18 cellular contexts compared by ENCODE assay signal in genomic region chr3:187084580-187084979, GRCh38. TPM values are rescaled to one million over a fixed set of nuclear protein-coding genes. Genes with fewer than 3 reads are reported as not detected.
DNase-seq lines count a peak whose midpoint lies in the region; ATAC-seq and TF ChIP-seq lines count a peak whose summit lies in the region.
"Had no signal": no experiment of that assay in that cellular context is flagged by ENCODE, and none has a peak within 500 bp of the region (broad histone marks: within the 10 kb centered on the region; RNA-seq: fewer than 3 reads in every experiment).

No MANE protein-coding gene starts in this region.

- H3K27ac ChIP-seq in left ventricle myocardium inferior (replicated peaks) (peak overlapping the region; percentile 49), right atrium auricular region (no peak overlapping the region), ascending aorta (peak overlapping the region; percentile 75 to 76), tibial artery (peak overlapping the region; percentile 56 to 63)
- H3K27ac ChIP-seq: C4-2B had no signal

- no peaks in the 10 kb centered on the region for H3K27me3 ChIP-seq in left ventricle myocardium inferior (ENCODE audit: low read depth)
- no peaks in the 10 kb centered on the region for H3K27me3 ChIP-seq in right atrium auricular region
- no peaks in the 10 kb centered on the region for H3K27me3 ChIP-seq in ascending aorta
- no peaks in the 10 kb centered on the region for H3K27me3 ChIP-seq in tibial artery

- H3K9me3 ChIP-seq in left ventricle myocardium inferior (replicated peaks) (peaks cover 31% of the 10 kb centered on the region), right atrium auricular region (peaks cover 0 to 32% of the 10 kb centered on the region in 2 donors), ascending aorta (peaks cover 0 to 18% of the 10 kb centered on the region in 2 donors), tibial artery (no peaks in the 10 kb centered on the region)
- H3K9me3 ChIP-seq: Caco-2 had no signal

- no peak for ATAC-seq in memory B cell (ENCODE audit: low read depth)
- ATAC-seq in sciatic nerve, result no peak

- peaks cover 9% of the 10 kb centered on the region for H3K36me3 Mint-ChIP-seq in memory B cell

- peaks cover 10% of the 10 kb centered on the region for H3K4me1 Mint-ChIP-seq in memory B cell

- H3K4me1 ChIP-seq in left ventricle myocardium inferior (peaks cover 12% of the 10 kb centered on the region), right atrium auricular region (peaks cover 0 to 8% of the 10 kb centered on the region in 2 donors), ascending aorta (peaks cover 0 to 17% of the 10 kb centered on the region in 2 donors), tibial artery (peaks cover 0 to 30% (median 17%) of the 10 kb centered on the region in 4 donors)
- H3K4me1 ChIP-seq: Caco-2 had no signal

- peak overlapping the region; percentile 31 for H3K27ac Mint-ChIP-seq in memory B cell

- no peak overlapping the region for H3K4me3 Mint-ChIP-seq in memory B cell

- DNase-seq in left ventricle myocardium inferior, result no peak
- no peak for DNase-seq in right atrium auricular region (ENCODE audit: low spot score)
- no peak for DNase-seq in ascending aorta (ENCODE audit: low spot score in 2 of 2)
- no peak for DNase-seq in memory B cell (ENCODE audit: low spot score in 2 of 2)
- DNase-seq in tibial artery, result no peak
- no peak for DNase-seq in activated effector memory CD4-positive, alpha-beta T cell treated with anti-CD3 and anti-CD28 coated beads, Interleukin-2, amount 50 U/mL, for 16 hours
- DNase-seq in sciatic nerve (ENCODE audit: low spot score), result no peak
- no peak for DNase-seq in AML-193 (lab: John Stamatoyannopoulos, UW)
- DNase-seq: 8988T; Caco-2; NCI-H1417; NCI-H2029; NCI-H2171; NCI-H446; NK-92 treated with Interleukin-12 subunit alpha and Interleukin-12 subunit beta, amount 100 ng/mL, for 24 hours; SHP77 treated with DMSO at 0.1 percent for 48 hours had no signal

- H3K36me3 ChIP-seq in left ventricle myocardium inferior (no peaks in the 10 kb centered on the region), right atrium auricular region (no peaks in the 10 kb centered on the region), ascending aorta (no peaks in the 10 kb centered on the region), tibial artery (no peaks in the 10 kb centered on the region)

- intact Hi-C loops in left ventricle myocardium inferior (cut with micrococcal nuclease) (no loop called here), ascending aorta (cut with DNase I) (loop anchor here (2.0 kb wide), 1 partner anchor 16 kb away; no protein-coding TSS in a partner anchor), tibial artery (cut with DNase I; ENCODE audit: low total_unique reads) (no loop called here), sciatic nerve (cut with DNase I) (no loop called here)

- no peaks in the 10 kb centered on the region for H3K27me3 Mint-ChIP-seq in memory B cell

- peaks cover 6% of the 10 kb centered on the region for H3K9me3 Mint-ChIP-seq in memory B cell

- H3K4me3 ChIP-seq in left ventricle myocardium inferior (no peak overlapping the region), right atrium auricular region (no peak overlapping the region), ascending aorta (no peak overlapping the region), tibial artery (no peak overlapping the region)

- TF ChIP-seq CTCF in left ventricle myocardium inferior (IDR thresholded peaks at IDR 0.05; ENCODE audit: borderline replicate concordance) (no peak), right atrium auricular region (IDR thresholded peaks at IDR 0.05) (no peak), ascending aorta (IDR thresholded peaks at IDR 0.05) (no peak), tibial artery (IDR thresholded peaks at IDR 0.05) (no peak)

RNA-seq across cellular contexts. Expression of gene RPL39L, which starts 54.7 kb away (rescaled TPM):
- 2.9 TPM for total RNA-seq in left ventricle myocardium inferior
- 10 to 100 TPM; 11.9 to 12.7 TPM for total RNA-seq in right atrium auricular region
- 3.1 TPM for total RNA-seq in ascending aorta
- total RNA-seq in sciatic nerve, result 4.7 TPM
- total RNA-seq: HT1080 had no signal

Comparison
In these comparisons a context has a peak if more than half of its experiments do, and no peak if none do; other contexts are left out.
1. H3K27ac ChIP-seq: peak in left ventricle myocardium inferior (single experiment), ascending aorta (2 of 2) and tibial artery (2 of 2); none in right atrium auricular region (0 of 2).